In the genomic region with DNA sequence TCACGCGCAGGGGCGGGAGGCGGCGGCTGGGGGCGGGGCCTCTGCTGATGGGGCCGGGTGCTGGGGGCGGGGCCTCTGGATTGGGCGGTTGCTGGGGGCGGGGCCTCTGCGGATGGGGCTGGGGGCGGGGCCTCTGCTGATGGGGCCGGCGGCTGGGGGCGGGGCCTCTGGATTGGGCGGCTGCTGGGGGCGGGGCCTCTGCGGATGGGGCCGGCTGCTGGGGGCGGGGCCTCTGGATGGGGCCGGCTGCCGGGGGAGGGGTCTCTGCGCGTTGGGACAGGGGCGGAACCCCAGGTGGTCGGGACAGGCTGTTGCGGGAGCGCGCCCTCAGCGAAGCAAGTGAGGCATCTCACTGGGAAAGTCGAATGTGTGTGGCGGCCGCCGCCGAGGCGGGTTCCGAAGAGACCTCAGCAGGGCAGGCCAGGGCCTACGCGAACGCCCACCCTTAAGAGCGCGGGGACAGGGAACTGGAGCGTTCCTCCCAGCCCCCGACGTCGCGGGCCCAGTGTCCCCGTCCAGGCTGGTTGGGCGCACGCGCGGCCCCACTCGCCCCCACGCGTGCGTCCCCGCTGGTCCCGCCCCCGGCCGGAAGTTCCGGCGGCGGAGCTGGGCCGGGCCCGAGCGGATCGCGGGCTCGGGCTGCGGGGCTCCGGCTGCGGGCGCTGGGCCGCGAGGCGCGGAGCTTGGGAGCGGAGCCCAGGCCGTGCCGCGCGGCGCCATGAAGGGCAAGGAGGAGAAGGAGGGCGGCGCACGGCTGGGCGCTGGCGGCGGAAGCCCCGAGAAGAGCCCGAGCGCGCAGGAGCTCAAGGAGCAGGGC, we compare ENCODE assay signal across 1 cellular context.
A peak's percentile ranks its signal among the peaks of the same experiment; 100 is the strongest.
TF ChIP-seq lines count a peak whose summit lies in the region.

A gene (plus strand): TSS at position 603 of the 817 bp plus-strand sequence. CDS start 116 bp downstream, at position 719.

TF ChIP-seq in K562, 482 proteins besides CTCF, POLR2A, EP300 and RAD21 (continued from another document and continues in another):
- TF ChIP-seq FOXA3 (CRISPR knock-in tag; conservative IDR thresholded peaks at IDR 0.05 in 1 of 2, IDR thresholded peaks at IDR 0.05 in 1 of 2) (no peak), MYC (IDR thresholded peaks at IDR 0.05; ENCODE audit: low read depth, low read length) (peak; percentile 64; the same call in 1 of the 2 replicates), MYC (CRISPR knock-in tag; IDR thresholded peaks at IDR 0.05; ENCODE audit: borderline replicate concordance, low read depth) (no peak), SMARCA5 (IDR thresholded peaks at IDR 0.05) (no peak), ZNF140 (CRISPR knock-in tag; IDR thresholded peaks at IDR 0.05) (no peak), PYGO2 (tag; IDR thresholded peaks at IDR 0.05) (no peak), CREM (IDR thresholded peaks at IDR 0.05; ENCODE audit: low read depth) (no peak; the same call in 1 of the 2 replicates), MAFK (IDR thresholded peaks at IDR 0.05; ENCODE audit: low read length) (no peak), HDGF (IDR thresholded peaks at IDR 0.05) (no peak), CHCHD3 (CRISPR knock-in tag; IDR thresholded peaks at IDR 0.05) (no peak), SREBF1 (IDR thresholded peaks at IDR 0.05; ENCODE audit: borderline replicate concordance, low read depth, low read length) (no peak), ZNF408 (CRISPR knock-in tag; IDR thresholded peaks at IDR 0.05; ENCODE audit: low read depth) (no peak), TGIF2 (CRISPR knock-in tag; IDR thresholded peaks at IDR 0.05) (no peak), ZNF347 (CRISPR knock-in tag; IDR thresholded peaks at IDR 0.05; ENCODE audit: low read depth) (no peak), ZNF384 (IDR thresholded peaks at IDR 0.05; ENCODE audit: low read depth, low read length) (no peak), BHLHE40 (IDR thresholded peaks at IDR 0.05; ENCODE audit: low read length) (peak; percentile 73), RBBP5 (IDR thresholded peaks at IDR 0.05; ENCODE audit: borderline replicate concordance, insufficient read depth, low read length, poor library complexity, severe bottlenecking) (peak; percentile 71), ZFP36 (IDR thresholded peaks at IDR 0.05; ENCODE audit: low read depth, low read length, partially characterized antibody) (no peak), PML (IDR thresholded peaks at IDR 0.05; ENCODE audit: low read length) (no peak), ZNF764 (CRISPR knock-in tag; IDR thresholded peaks at IDR 0.05; ENCODE audit: low read depth) (no peak), SIX5 (IDR thresholded peaks at IDR 0.05; ENCODE audit: borderline replicate concordance in 1 of 2, insufficient read depth in 1 of 2, low read depth in 1 of 2, low read length in 2 of 2) (no peak), JUNB (CRISPR knock-in tag; conservative IDR thresholded peaks at IDR 0.05) (no peak), STAT5A (IDR thresholded peaks at IDR 0.05; ENCODE audit: borderline replicate concordance, low read length) (no peak), BCL6 (CRISPR knock-in tag; IDR thresholded peaks at IDR 0.05) (no peak), CBX8 (IDR thresholded peaks at IDR 0.05; ENCODE audit: borderline replicate concordance, extremely low read depth, low read depth, low read length, poor library complexity, severe bottlenecking) (no peak), MCM2 (IDR thresholded peaks at IDR 0.05; ENCODE audit: low read depth) (no peak), BMI1 (IDR thresholded peaks at IDR 0.05; ENCODE audit: low read length) (no peak), ARID2 (IDR thresholded peaks at IDR 0.05) (no peak), ZNF239 (CRISPR knock-in tag; IDR thresholded peaks at IDR 0.05) (no peak), ZNF23 (CRISPR knock-in tag; IDR thresholded peaks at IDR 0.05) (no peak), GABPB1 (CRISPR knock-in tag; IDR thresholded peaks at IDR 0.05) (peak; percentile 68), ZNF584 (CRISPR knock-in tag; IDR thresholded peaks at IDR 0.05; ENCODE audit: low read depth) (no peak), NCOA2 (IDR thresholded peaks at IDR 0.05; ENCODE audit: partially characterized antibody in 2 of 2) (no peak), KDM1A (IDR thresholded peaks at IDR 0.05) (no peak), HMGN3 (IDR thresholded peaks at IDR 0.05; ENCODE audit: borderline replicate concordance, extremely low read depth, insufficient read length, low read depth, low read length) (peak; percentile 34), HLTF (IDR thresholded peaks at IDR 0.05) (no peak), BRD4 (IDR thresholded peaks at IDR 0.05) (no peak)
- TF ChIP-seq, protein P1, sequence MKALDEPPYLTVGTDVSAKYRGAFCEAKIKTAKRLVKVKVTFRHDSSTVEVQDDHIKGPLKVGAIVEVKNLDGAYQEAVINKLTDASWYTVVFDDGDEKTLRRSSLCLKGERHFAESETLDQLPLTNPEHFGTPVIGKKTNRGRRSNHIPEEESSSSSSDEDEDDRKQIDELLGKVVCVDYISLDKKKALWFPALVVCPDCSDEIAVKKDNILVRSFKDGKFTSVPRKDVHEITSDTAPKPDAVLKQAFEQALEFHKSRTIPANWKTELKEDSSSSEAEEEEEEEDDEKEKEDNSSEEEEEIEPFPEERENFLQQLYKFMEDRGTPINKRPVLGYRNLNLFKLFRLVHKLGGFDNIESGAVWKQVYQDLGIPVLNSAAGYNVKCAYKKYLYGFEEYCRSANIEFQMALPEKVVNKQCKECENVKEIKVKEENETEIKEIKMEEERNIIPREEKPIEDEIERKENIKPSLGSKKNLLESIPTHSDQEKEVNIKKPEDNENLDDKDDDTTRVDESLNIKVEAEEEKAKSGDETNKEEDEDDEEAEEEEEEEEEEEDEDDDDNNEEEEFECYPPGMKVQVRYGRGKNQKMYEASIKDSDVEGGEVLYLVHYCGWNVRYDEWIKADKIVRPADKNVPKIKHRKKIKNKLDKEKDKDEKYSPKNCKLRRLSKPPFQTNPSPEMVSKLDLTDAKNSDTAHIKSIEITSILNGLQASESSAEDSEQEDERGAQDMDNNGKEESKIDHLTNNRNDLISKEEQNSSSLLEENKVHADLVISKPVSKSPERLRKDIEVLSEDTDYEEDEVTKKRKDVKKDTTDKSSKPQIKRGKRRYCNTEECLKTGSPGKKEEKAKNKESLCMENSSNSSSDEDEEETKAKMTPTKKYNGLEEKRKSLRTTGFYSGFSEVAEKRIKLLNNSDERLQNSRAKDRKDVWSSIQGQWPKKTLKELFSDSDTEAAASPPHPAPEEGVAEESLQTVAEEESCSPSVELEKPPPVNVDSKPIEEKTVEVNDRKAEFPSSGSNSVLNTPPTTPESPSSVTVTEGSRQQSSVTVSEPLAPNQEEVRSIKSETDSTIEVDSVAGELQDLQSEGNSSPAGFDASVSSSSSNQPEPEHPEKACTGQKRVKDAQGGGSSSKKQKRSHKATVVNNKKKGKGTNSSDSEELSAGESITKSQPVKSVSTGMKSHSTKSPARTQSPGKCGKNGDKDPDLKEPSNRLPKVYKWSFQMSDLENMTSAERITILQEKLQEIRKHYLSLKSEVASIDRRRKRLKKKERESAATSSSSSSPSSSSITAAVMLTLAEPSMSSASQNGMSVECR (CRISPR knock-in tag; IDR thresholded peaks at IDR 0.05) = no peak; the same call in none of the 2 replicates
- TF ChIP-seq, protein P2, sequence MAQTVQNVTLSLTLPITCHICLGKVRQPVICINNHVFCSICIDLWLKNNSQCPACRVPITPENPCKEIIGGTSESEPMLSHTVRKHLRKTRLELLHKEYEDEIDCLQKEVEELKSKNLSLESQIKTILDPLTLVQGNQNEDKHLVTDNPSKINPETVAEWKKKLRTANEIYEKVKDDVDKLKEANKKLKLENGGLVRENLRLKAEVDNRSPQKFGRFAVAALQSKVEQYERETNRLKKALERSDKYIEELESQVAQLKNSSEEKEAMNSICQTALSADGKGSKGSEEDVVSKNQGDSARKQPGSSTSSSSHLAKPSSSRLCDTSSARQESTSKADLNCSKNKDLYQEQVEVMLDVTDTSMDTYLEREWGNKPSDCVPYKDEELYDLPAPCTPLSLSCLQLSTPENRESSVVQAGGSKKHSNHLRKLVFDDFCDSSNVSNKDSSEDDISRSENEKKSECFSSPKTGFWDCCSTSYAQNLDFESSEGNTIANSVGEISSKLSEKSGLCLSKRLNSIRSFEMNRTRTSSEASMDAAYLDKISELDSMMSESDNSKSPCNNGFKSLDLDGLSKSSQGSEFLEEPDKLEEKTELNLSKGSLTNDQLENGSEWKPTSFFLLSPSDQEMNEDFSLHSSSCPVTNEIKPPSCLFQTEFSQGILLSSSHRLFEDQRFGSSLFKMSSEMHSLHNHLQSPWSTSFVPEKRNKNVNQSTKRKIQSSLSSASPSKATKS (CRISPR knock-in tag; IDR thresholded peaks at IDR 0.05) = no peak
- TF ChIP-seq, protein P3, sequence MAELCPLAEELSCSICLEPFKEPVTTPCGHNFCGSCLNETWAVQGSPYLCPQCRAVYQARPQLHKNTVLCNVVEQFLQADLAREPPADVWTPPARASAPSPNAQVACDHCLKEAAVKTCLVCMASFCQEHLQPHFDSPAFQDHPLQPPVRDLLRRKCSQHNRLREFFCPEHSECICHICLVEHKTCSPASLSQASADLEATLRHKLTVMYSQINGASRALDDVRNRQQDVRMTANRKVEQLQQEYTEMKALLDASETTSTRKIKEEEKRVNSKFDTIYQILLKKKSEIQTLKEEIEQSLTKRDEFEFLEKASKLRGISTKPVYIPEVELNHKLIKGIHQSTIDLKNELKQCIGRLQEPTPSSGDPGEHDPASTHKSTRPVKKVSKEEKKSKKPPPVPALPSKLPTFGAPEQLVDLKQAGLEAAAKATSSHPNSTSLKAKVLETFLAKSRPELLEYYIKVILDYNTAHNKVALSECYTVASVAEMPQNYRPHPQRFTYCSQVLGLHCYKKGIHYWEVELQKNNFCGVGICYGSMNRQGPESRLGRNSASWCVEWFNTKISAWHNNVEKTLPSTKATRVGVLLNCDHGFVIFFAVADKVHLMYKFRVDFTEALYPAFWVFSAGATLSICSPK (IDR thresholded peaks at IDR 0.05; ENCODE audit: borderline replicate concordance) = no peak
- TF ChIP-seq, protein P4, sequence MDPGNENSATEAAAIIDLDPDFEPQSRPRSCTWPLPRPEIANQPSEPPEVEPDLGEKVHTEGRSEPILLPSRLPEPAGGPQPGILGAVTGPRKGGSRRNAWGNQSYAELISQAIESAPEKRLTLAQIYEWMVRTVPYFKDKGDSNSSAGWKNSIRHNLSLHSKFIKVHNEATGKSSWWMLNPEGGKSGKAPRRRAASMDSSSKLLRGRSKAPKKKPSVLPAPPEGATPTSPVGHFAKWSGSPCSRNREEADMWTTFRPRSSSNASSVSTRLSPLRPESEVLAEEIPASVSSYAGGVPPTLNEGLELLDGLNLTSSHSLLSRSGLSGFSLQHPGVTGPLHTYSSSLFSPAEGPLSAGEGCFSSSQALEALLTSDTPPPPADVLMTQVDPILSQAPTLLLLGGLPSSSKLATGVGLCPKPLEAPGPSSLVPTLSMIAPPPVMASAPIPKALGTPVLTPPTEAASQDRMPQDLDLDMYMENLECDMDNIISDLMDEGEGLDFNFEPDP (CRISPR knock-in tag; IDR thresholded peaks at IDR 0.05) = no peak
- TF ChIP-seq, protein P5, sequence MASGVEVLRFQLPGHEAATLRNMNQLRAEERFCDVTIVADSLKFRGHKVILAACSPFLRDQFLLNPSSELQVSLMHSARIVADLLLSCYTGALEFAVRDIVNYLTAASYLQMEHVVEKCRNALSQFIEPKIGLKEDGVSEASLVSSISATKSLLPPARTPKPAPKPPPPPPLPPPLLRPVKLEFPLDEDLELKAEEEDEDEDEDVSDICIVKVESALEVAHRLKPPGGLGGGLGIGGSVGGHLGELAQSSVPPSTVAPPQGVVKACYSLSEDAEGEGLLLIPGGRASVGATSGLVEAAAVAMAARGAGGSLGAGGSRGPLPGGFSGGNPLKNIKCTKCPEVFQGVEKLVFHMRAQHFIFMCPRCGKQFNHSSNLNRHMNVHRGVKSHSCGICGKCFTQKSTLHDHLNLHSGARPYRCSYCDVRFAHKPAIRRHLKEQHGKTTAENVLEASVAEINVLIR (CRISPR knock-in tag; IDR thresholded peaks at IDR 0.05) = no peak
- TF ChIP-seq, protein P6, sequence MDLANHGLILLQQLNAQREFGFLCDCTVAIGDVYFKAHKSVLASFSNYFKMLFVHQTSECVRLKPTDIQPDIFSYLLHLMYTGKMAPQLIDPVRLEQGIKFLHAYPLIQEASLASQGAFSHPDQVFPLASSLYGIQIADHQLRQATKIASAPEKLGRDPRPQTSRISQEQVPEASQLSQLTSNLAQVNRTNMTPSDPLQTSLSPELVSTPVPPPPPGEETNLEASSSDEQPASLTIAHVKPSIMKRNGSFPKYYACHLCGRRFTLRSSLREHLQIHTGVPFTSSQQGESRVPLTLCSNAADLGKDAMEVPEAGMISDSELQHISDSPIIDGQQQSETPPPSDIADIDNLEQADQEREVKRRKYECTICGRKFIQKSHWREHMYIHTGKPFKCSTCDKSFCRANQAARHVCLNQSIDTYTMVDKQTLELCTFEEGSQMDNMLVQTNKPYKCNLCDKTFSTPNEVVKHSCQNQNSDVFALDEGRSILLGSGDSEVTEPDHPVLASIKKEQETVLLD (IDR thresholded peaks at IDR 0.05) = 0 out of 2 replicates have a peak, but pooled peaks have one; percentile 62
- TF ChIP-seq, protein P7, sequence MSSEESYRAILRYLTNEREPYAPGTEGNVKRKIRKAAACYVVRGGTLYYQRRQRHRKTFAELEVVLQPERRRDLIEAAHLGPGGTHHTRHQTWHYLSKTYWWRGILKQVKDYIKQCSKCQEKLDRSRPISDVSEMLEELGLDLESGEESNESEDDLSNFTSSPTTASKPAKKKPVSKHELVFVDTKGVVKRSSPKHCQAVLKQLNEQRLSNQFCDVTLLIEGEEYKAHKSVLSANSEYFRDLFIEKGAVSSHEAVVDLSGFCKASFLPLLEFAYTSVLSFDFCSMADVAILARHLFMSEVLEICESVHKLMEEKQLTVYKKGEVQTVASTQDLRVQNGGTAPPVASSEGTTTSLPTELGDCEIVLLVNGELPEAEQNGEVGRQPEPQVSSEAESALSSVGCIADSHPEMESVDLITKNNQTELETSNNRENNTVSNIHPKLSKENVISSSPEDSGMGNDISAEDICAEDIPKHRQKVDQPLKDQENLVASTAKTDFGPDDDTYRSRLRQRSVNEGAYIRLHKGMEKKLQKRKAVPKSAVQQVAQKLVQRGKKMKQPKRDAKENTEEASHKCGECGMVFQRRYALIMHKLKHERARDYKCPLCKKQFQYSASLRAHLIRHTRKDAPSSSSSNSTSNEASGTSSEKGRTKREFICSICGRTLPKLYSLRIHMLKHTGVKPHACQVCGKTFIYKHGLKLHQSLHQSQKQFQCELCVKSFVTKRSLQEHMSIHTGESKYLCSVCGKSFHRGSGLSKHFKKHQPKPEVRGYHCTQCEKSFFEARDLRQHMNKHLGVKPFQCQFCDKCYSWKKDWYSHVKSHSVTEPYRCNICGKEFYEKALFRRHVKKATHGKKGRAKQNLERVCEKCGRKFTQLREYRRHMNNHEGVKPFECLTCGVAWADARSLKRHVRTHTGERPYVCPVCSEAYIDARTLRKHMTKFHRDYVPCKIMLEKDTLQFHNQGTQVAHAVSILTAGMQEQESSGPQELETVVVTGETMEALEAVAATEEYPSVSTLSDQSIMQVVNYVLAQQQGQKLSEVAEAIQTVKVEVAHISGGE (CRISPR knock-in tag; IDR thresholded peaks at IDR 0.05) = peak; percentile 59 to 93 (median 66); a peak in 5 of 6 replicates
- TF ChIP-seq, protein P8, sequence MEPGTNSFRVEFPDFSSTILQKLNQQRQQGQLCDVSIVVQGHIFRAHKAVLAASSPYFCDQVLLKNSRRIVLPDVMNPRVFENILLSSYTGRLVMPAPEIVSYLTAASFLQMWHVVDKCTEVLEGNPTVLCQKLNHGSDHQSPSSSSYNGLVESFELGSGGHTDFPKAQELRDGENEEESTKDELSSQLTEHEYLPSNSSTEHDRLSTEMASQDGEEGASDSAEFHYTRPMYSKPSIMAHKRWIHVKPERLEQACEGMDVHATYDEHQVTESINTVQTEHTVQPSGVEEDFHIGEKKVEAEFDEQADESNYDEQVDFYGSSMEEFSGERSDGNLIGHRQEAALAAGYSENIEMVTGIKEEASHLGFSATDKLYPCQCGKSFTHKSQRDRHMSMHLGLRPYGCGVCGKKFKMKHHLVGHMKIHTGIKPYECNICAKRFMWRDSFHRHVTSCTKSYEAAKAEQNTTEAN (CRISPR knock-in tag; IDR thresholded peaks at IDR 0.05) = no peak
